1 cellular context compared by ENCODE assay signal in genomic region chr2:30180230-30180629, GRCh38.
TF ChIP-seq lines count a peak whose summit lies in the region.

No MANE protein-coding gene starts in this region.

TF ChIP-seq in K562, 482 proteins besides CTCF, POLR2A, EP300 and RAD21 (continued from another document):
- TF ChIP-seq RREB1 (CRISPR knock-in tag; IDR thresholded peaks at IDR 0.05) (no peak), ZNF512 (tag; IDR thresholded peaks at IDR 0.05) (no peak), CREBBP (IDR thresholded peaks at IDR 0.05; ENCODE audit: low read depth, low read length) (no peak), CHD4 (IDR thresholded peaks at IDR 0.05; ENCODE audit: insufficient read depth, insufficient replicate concordance, low read depth, low read length, poor library complexity, severe bottlenecking) (no peak), THAP7 (CRISPR knock-in tag; IDR thresholded peaks at IDR 0.05) (no peak), ZNF197 (CRISPR knock-in tag; IDR thresholded peaks at IDR 0.05; ENCODE audit: low read depth) (no peak), BCL6 (CRISPR knock-in tag; IDR thresholded peaks at IDR 0.05) (no peak), HCFC1 (IDR thresholded peaks at IDR 0.05; ENCODE audit: low read depth, low read length) (no peak), ETV5 (CRISPR knock-in tag; IDR thresholded peaks at IDR 0.05; ENCODE audit: low read depth) (no peak), MTA1 (IDR thresholded peaks at IDR 0.05; ENCODE audit: borderline replicate concordance) (no peak), RB1 (IDR thresholded peaks at IDR 0.05; ENCODE audit: low read depth) (no peak), ZNF121 (CRISPR knock-in tag; conservative IDR thresholded peaks at IDR 0.05) (no peak), ZSCAN32 (CRISPR knock-in tag; IDR thresholded peaks at IDR 0.05) (no peak), HOXB6 (CRISPR knock-in tag; IDR thresholded peaks at IDR 0.05; ENCODE audit: borderline replicate concordance) (no peak), HDAC8 (tag; IDR thresholded peaks at IDR 0.05) (no peak), THRAP3 (IDR thresholded peaks at IDR 0.05; ENCODE audit: borderline replicate concordance) (no peak)
TF ChIP-seq in K562: peak in this region for 0.
